In the genomic region with DNA sequence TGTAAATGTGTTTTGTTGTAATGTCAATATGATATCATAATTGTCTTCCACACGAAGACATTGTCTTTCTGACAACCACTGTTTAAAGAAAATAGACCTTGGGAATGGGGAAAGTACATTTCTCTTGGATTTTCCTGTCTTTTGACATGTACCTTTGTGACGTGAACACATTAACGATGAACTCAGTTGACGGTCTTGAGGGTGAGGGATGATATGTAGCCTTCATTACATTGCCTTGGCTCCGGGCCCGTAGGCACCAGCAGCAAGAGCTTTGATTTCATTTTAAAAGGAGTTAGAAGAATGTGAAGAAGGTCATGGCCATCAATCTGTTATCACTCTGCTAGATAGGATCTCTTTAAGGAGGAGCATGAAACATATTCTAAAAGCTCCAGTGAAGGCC, we compare ENCODE assay signal across 26 cellular contexts.
A peak's percentile ranks its signal among the peaks of the same experiment; 100 is the strongest.
DNase-seq lines count a peak whose midpoint lies in the region; ATAC-seq, FAIRE-seq and TF ChIP-seq lines count a peak whose summit lies in the region.
"Had no signal": no experiment of that assay in that cellular context is flagged by ENCODE, and none has a peak within 500 bp of the region (broad histone marks: within the 10 kb centered on the region; RNA-seq: fewer than 3 reads in every experiment).

No MANE protein-coding gene starts in this region.

- H3K27me3 ChIP-seq in HepG2 (ENCODE audit: control insufficient read depth in 1 of 2, insufficient read depth in 2 of 2, low read length in 2 of 2), result no peaks in the 10 kb centered on the region; a peak in 1 of 5 replicates
- H3K27me3 ChIP-seq in right lobe of liver, result no peaks in the 10 kb centered on the region
- no peaks in the 10 kb centered on the region for H3K27me3 ChIP-seq in bronchial epithelial cell (ENCODE audit: control insufficient read depth, insufficient read depth, low read length)
- no peaks in the 10 kb centered on the region for H3K27me3 ChIP-seq in neural cell (ENCODE audit: insufficient read depth, low read depth, low read length)
- H3K27me3 ChIP-seq: MG63, SJSA1 had no signal

- no peak for ATAC-seq in HepG2
- ATAC-seq in right lobe of liver, result no peak
- ATAC-seq in GM19351 (IDR thresholded peaks at IDR 0.05; ENCODE audit: unreplicated experiment), result no peak
- ATAC-seq: A549, HCT116 had no signal

- H3K79me2 ChIP-seq in HepG2 (ENCODE audit: insufficient read depth, low read length) (no peaks in the 10 kb centered on the region), neural cell (replicated peaks; ENCODE audit: insufficient read depth, low read length) (no peaks in the 10 kb centered on the region)

- no peaks in the 10 kb centered on the region for H3F3A ChIP-seq in neural cell (ENCODE audit: insufficient read depth, low read length, poor library complexity, severe bottlenecking)

- no TSS peak for BruUV-seq in HepG2 (replicated peaks; lab: Mats Ljungman, UMichigan)

- TF ChIP-seq EP300 in HepG2 (IDR thresholded peaks at IDR 0.05; ENCODE audit: low read depth in 2 of 2, low read length in 2 of 2), result no peak
- TF ChIP-seq EP300 in HepG2 (CRISPR knock-in tag; IDR thresholded peaks at IDR 0.05; ENCODE audit: borderline replicate concordance), result no peak
- TF ChIP-seq EP300 in neural cell (conservative IDR thresholded peaks at IDR 0.05; ENCODE audit: poor library complexity, severe bottlenecking), result peak; percentile 88

- WGBS in HepG2 (ENCODE audit: low lambda C conversion rate), result 9% methylated on average over 6 of the region's 6 CpGs
- WGBS in right lobe of liver (ENCODE audit: insufficient coverage, low coverage, low lambda C conversion rate, missing lambda C conversion rate), result 81% methylated on average over 6 of the region's 6 CpGs

- intact Hi-C loops in HepG2 (cut with micrococcal nuclease; ENCODE audit: unreplicated experiment), result no loop called here
- intact Hi-C loops in right lobe of liver (cut with DNase I), result no loop called here

- DNase-seq in HepG2 (ENCODE audit: low spot score) (no peak), right lobe of liver (no peak), bronchial epithelial cell (ENCODE audit: low read depth) (no peak), type B pancreatic cell (ENCODE audit: extremely low spot score, unreplicated experiment) (no peak), hippocampal formation (lab: John Stamatoyannopoulos, UW) (no peak), T-helper 1 cell (no peak)
- DNase-seq: AML-193; CD4-positive, alpha-beta T cell; KG1; MG63; NCI-H1105 treated with DMSO at 0.1 percent for 48 hours; NCI-H2029; NCI-H345; NCI-H524; NCI-H774; PC-9; Right ventricle myocardium superior; RPMI8226 had no signal

- FAIRE-seq in HepG2 (lab: Jason Lieb, UNC), result no peak
- peak; percentile 55 for FAIRE-seq in bronchial epithelial cell (lab: Jason Lieb, UNC)
- FAIRE-seq: A549, D721Med, GM19239 had no signal

- H4K20me1 ChIP-seq in HepG2 (ENCODE audit: insufficient read depth, low read length) (no peaks in the 10 kb centered on the region), neural cell (ENCODE audit: insufficient read depth) (no peaks in the 10 kb centered on the region)
- H4K20me1 ChIP-seq: BLaER1 treated with 17β-estradiol and CSF1 and Interleukin-3, amounts not matched to agents 10 nM and 100 nM had no signal

- H3K9me3 ChIP-seq in HepG2 (ENCODE audit: low read length) (no peaks in the 10 kb centered on the region), right lobe of liver (no peaks in the 10 kb centered on the region), neural cell (ENCODE audit: low read length) (no peaks in the 10 kb centered on the region)
- H3K9me3 ChIP-seq: A549, MG63, SJSA1 had no signal

- CTCF ChIA-PET in HepG2 (lab: Yijun Ruan, JAX; ENCODE audit: low intra/inter-chr PET ratio, low total read pairs), result no interaction called here

- no peak overlapping the region for H3K27ac Mint-ChIP-seq in type B pancreatic cell
- H3K27ac Mint-ChIP-seq: CD4-positive, alpha-beta T cell had no signal

- no peaks in the 10 kb centered on the region for H3K9me2 ChIP-seq in neural cell (ENCODE audit: insufficient read depth, low read length)

- H3K36me3 ChIP-seq in HepG2 (replicated peaks in 1 of 2; ENCODE audit: control insufficient read depth in 1 of 2, insufficient read depth in 2 of 2, low read length in 2 of 2) (no peaks in the 10 kb centered on the region), right lobe of liver (no peaks in the 10 kb centered on the region), bronchial epithelial cell (ENCODE audit: control insufficient read depth, insufficient read depth, low read length) (no peaks in the 10 kb centered on the region), neural cell (ENCODE audit: insufficient read depth, low read length) (no peaks in the 10 kb centered on the region)
- H3K36me3 ChIP-seq: BLaER1 treated with 17β-estradiol and CSF1 and Interleukin-3, amounts not matched to agents 10 nM and 100 nM; MG63; SJSA1 had no signal

- H3K4me3 Mint-ChIP-seq in type B pancreatic cell, result peak overlapping the region; percentile 38
- H3K4me3 Mint-ChIP-seq: CD4-positive, alpha-beta T cell had no signal

- POLR2A ChIA-PET in HepG2 (lab: Yijun Ruan, JAX), result no interaction called here

- no peaks in the 10 kb centered on the region for H3K4me1 ChIP-seq in HepG2 (ENCODE audit: insufficient read depth, low read length)
- H3K4me1 ChIP-seq in right lobe of liver, result no peaks in the 10 kb centered on the region
- H3K4me1 ChIP-seq: A549 had no signal

- no peaks in the 10 kb centered on the region for H3K27me3 Mint-ChIP-seq in type B pancreatic cell

- no peak for TF ChIP-seq CTCF in HepG2 (CRISPR knock-in tag; IDR thresholded peaks at IDR 0.05)
- TF ChIP-seq CTCF in right lobe of liver (IDR thresholded peaks at IDR 0.05), result no peak
- no peak for TF ChIP-seq CTCF in bronchial epithelial cell (IDR thresholded peaks at IDR 0.05; ENCODE audit: insufficient read depth, low read length, severe bottlenecking)
- no peak for TF ChIP-seq CTCF in neural cell (IDR thresholded peaks at IDR 0.05; ENCODE audit: poor library complexity, severe bottlenecking)
- no peak for TF ChIP-seq CTCF in type B pancreatic cell (conservative IDR thresholded peaks at IDR 0.05)

- H3K4me3 ChIP-seq in HepG2 (replicated peaks in 1 of 3; ENCODE audit: insufficient read depth in 1 of 3, low read depth in 2 of 3, low read length in 3 of 3), result no peak overlapping the region
- no peak overlapping the region for H3K4me3 ChIP-seq in right lobe of liver
- no peak overlapping the region for H3K4me3 ChIP-seq in bronchial epithelial cell (ENCODE audit: low read depth, low read length)
- peak overlapping the region; percentile 42 for H3K4me3 ChIP-seq in neural cell (ENCODE audit: low read length)
- H3K4me3 ChIP-seq: A549; BLaER1 treated with 17β-estradiol and CSF1 and Interleukin-3, amounts not matched to agents 10 nM and 100 nM; MG63; PC-9; SJSA1 had no signal

- in situ Hi-C loops in HepG2 (cut with HindIII; ENCODE audit: extremely low pct_ligation_motif_present, low pct_unique_long_range_greater_than_20kb), result no loop called here

- H3K9me3 Mint-ChIP-seq in type B pancreatic cell, result peaks cover 7% of the 10 kb centered on the region

- H2AFZ ChIP-seq in HepG2 (ENCODE audit: low read length) (no peak overlapping the region), neural cell (ENCODE audit: low read depth, low read length) (peak overlapping the region; percentile 11)
- H2AFZ ChIP-seq: PC-9 had no signal

- H3K9ac ChIP-seq in HepG2 (ENCODE audit: insufficient read depth, low read depth, low read length) (no peak overlapping the region), neural cell (ENCODE audit: low read length) (peak overlapping the region; percentile 30)
- H3K9ac ChIP-seq: BLaER1 treated with 17β-estradiol and CSF1 and Interleukin-3, amounts not matched to agents 10 nM and 100 nM had no signal

- H3K4me2 ChIP-seq in HepG2 (ENCODE audit: low read depth, low read length) (no peak overlapping the region), neural cell (ENCODE audit: low read length) (peak overlapping the region; percentile 4)
- H3K4me2 ChIP-seq: A549; BLaER1 treated with 17β-estradiol and CSF1 and Interleukin-3, amounts not matched to agents 10 nM and 100 nM; PC-9 had no signal

- H3K27ac ChIP-seq in HepG2 (ENCODE audit: extremely low read length, insufficient read depth, low read length) (no peak overlapping the region), right lobe of liver (no peak overlapping the region), neural cell (ENCODE audit: low read length) (peak overlapping the region; percentile 82)
- H3K27ac ChIP-seq: A549; BLaER1 treated with 17β-estradiol and CSF1 and Interleukin-3, amounts not matched to agents 10 nM and 100 nM; PC-9; SJSA1 had no signal

- TF ChIP-seq RAD21 in HepG2 (CRISPR knock-in tag; IDR thresholded peaks at IDR 0.05), result no peak
- no peak for TF ChIP-seq RAD21 in neural cell (conservative IDR thresholded peaks at IDR 0.05)

- TF ChIP-seq POLR2A in HepG2 (IDR thresholded peaks at IDR 0.05; ENCODE audit: insufficient read depth in 1 of 2, low read depth in 2 of 2, low read length in 2 of 2), result no peak
- no peak for TF ChIP-seq POLR2A in right lobe of liver (IDR thresholded peaks at IDR 0.05)

- H3K36me3 Mint-ChIP-seq in type B pancreatic cell, result peaks cover 3% of the 10 kb centered on the region

- H3K4me1 Mint-ChIP-seq in type B pancreatic cell (ENCODE audit: unreplicated experiment), result peaks cover 21% of the 10 kb centered on the region

TF ChIP-seq in HepG2, 621 proteins besides CTCF, POLR2A, EP300 and RAD21:
- peak; percentile 26; the same call in 1 of the 2 replicates for TF ChIP-seq CREB1 (IDR thresholded peaks at IDR 0.05)
- no peak for TF ChIP-seq CREB1 (CRISPR knock-in tag; IDR thresholded peaks at IDR 0.05)
- TF ChIP-seq ZNF790 (CRISPR knock-in tag; IDR thresholded peaks at IDR 0.05; ENCODE audit: borderline replicate concordance), result no peak

TF ChIP-seq in neural cell, 6 proteins besides CTCF, POLR2A, EP300 and RAD21 (continues in another document):
- peak; percentile 63 for TF ChIP-seq POLR2AphosphoS5 (IDR thresholded peaks at IDR 0.05)
